In genomic region chr1:45827256-45827655, GRCh38 we compare ENCODE assay signal across 34 cellular contexts.
"Had no signal": no experiment of that assay in that cellular context is flagged by ENCODE, and none has a peak within 500 bp of the region (broad histone marks: within the 10 kb centered on the region; RNA-seq: fewer than 3 reads in every experiment).

No MANE protein-coding gene starts in this region.

- H3K4me2 ChIP-seq: hepatocyte had no signal

- ATAC-seq: activated CD4-positive, CD25-positive, alpha-beta regulatory T cell treated with anti-CD3 and anti-CD28 coated beads, Interleukin-2, amount 50 U/mL, for 24 hours; activated CD8-positive, alpha-beta memory T cell treated with anti-CD3 and anti-CD28 coated beads, Interleukin-2, amount 10 ng/mL, durations not matched to agents 7 days and 5 days; activated CD8-positive, alpha-beta T cell treated with anti-CD3 and anti-CD28 coated beads, Interleukin-2, amount 10 ng/mL, durations not matched to agents 7 days and 5 days; activated naive CD8-positive, alpha-beta T cell treated with anti-CD3 and anti-CD28 coated beads, Interleukin-2, amount 50 U/mL, for 24 hours; body of pancreas; effector memory CD8-positive, alpha-beta T cell; foreskin keratinocyte; gastrocnemius medialis; heart left ventricle had no signal

- H3K4me1 ChIP-seq: adrenal gland, esophagus squamous epithelium, foreskin keratinocyte, gastrocnemius medialis, heart left ventricle had no signal

- H3K27me3 ChIP-seq: adrenal gland, body of pancreas, esophagus squamous epithelium, foreskin keratinocyte, gastrocnemius medialis, heart left ventricle, hepatocyte had no signal

- H3K4me3 Mint-ChIP-seq: activated B cell treated with CpG ODN at 0.5 μM for 24 hours; activated CD4-positive, alpha-beta memory T cell treated with anti-CD3 and anti-CD28 coated beads for 36 hours; activated CD8-positive, alpha-beta memory T cell treated with anti-CD3 and anti-CD28 coated beads, Interleukin-2, amount 10 ng/mL, durations not matched to agents 7 days and 5 days; activated CD8-positive, alpha-beta T cell treated with anti-CD3 and anti-CD28 coated beads, Interleukin-2, amount 10 ng/mL, durations not matched to agents 7 days and 5 days; activated naive CD4-positive, alpha-beta T cell treated with anti-CD3 and anti-CD28 coated beads for 36 hours; activated naive CD4-positive, alpha-beta T cell treated with anti-CD3 and anti-CD28 coated beads, Interleukin-2, amount 50 U/mL, for 24 hours; activated naive CD8-positive, alpha-beta T cell treated with anti-CD3 and anti-CD28 coated beads for 36 hours; activated naive CD8-positive, alpha-beta T cell treated with anti-CD3 and anti-CD28 coated beads, Interleukin-2, amount 50 U/mL, for 24 hours; activated T-helper 1 cell treated with anti-CD3 and anti-CD28 coated beads, Interleukin-12 subunit alpha, Interleukin-12 subunit beta, Interleukin-2, Interleukin-4 antibody, amounts not matched to agents 30 ng/mL and 10 ng/mL and 1 ng/mL, durations not matched to agents 14 hours and 24 hours and 36 hours; effector memory CD8-positive, alpha-beta T cell had no signal

- H3K27ac ChIP-seq: adrenal gland, body of pancreas, epithelial cell of prostate, esophagus squamous epithelium, foreskin keratinocyte, gastrocnemius medialis, heart left ventricle, hepatocyte had no signal

- H3K27ac Mint-ChIP-seq: activated B cell treated with CpG ODN at 0.5 μM for 24 hours; activated CD4-positive, alpha-beta memory T cell treated with anti-CD3 and anti-CD28 coated beads for 36 hours; activated CD8-positive, alpha-beta memory T cell treated with anti-CD3 and anti-CD28 coated beads, Interleukin-2, amount 10 ng/mL, durations not matched to agents 7 days and 5 days; activated CD8-positive, alpha-beta T cell treated with anti-CD3 and anti-CD28 coated beads, Interleukin-2, amount 10 ng/mL, durations not matched to agents 7 days and 5 days; activated naive CD4-positive, alpha-beta T cell treated with anti-CD3 and anti-CD28 coated beads for 36 hours; activated naive CD4-positive, alpha-beta T cell treated with anti-CD3 and anti-CD28 coated beads, Interleukin-2, amount 50 U/mL, for 24 hours; activated naive CD8-positive, alpha-beta T cell treated with anti-CD3 and anti-CD28 coated beads for 36 hours; activated naive CD8-positive, alpha-beta T cell treated with anti-CD3 and anti-CD28 coated beads, Interleukin-2, amount 50 U/mL, for 24 hours; activated T-helper 1 cell treated with anti-CD3 and anti-CD28 coated beads, Interleukin-12 subunit alpha, Interleukin-12 subunit beta, Interleukin-2, Interleukin-4 antibody, amounts not matched to agents 30 ng/mL and 10 ng/mL and 1 ng/mL, durations not matched to agents 14 hours and 24 hours and 36 hours; activated T-helper 2 cell treated with anti-CD3 and anti-CD28 coated beads, Interferon-gamma antibody, Interleukin-2, Interleukin-4, amounts not matched to agents 10 μg/mL and 5 μg/mL and 100 μg/mL, durations not matched to agents 14 hours and 24 hours and 36 hours; effector memory CD8-positive, alpha-beta T cell had no signal

- H3K9me3 ChIP-seq: adrenal gland, body of pancreas, esophagus squamous epithelium, gastrocnemius medialis, heart left ventricle had no signal

- DNase-seq: activated B cell treated with CpG ODN at 0.5 μM for 24 hours; activated CD4-positive, alpha-beta memory T cell treated with anti-CD3 and anti-CD28 coated beads for 36 hours; activated CD4-positive, alpha-beta T cell treated with anti-CD3 and anti-CD28 coated beads for 48 hours; activated CD4-positive, alpha-beta T cell treated with anti-CD3 and anti-CD28 coated beads, Interleukin-2, amount 50 U/mL, for 1 hour; activated CD8-positive, alpha-beta memory T cell treated with anti-CD3 and anti-CD28 coated beads, Interleukin-2, amount 10 ng/mL, durations not matched to agents 7 days and 5 days; activated CD8-positive, alpha-beta memory T cell treated with anti-CD3 and anti-CD28 coated beads, Interleukin-2, amount 50 U/mL, for 4 hours; activated CD8-positive, alpha-beta T cell treated with anti-CD3 and anti-CD28 coated beads, Interleukin-2, amount 10 ng/mL, durations not matched to agents 7 days and 5 days; activated effector memory CD4-positive, alpha-beta T cell treated with anti-CD3 and anti-CD28 coated beads, Interleukin-2, amount 50 U/mL, for 16 hours; activated naive CD4-positive, alpha-beta T cell treated with anti-CD3 and anti-CD28 coated beads for 36 hours; activated naive CD8-positive, alpha-beta T cell treated with anti-CD3 and anti-CD28 coated beads for 36 hours; activated naive CD8-positive, alpha-beta T cell treated with anti-CD3 and anti-CD28 coated beads, Interleukin-2, amount 50 U/mL, for 24 hours; activated T-cell treated with anti-CD3 and anti-CD28 coated beads, Interleukin-2, amount 50 U/mL, for 1 hour; activated T-cell treated with anti-CD3 and anti-CD28 coated beads, Interleukin-2, amount 50 U/mL, for 48 hours; adrenal gland; amygdala; aorta; body of pancreas; caudate nucleus; cortex of kidney; dermis blood vessel endothelial cell; effector CD4-positive, alpha-beta T cell; effector memory CD8-positive, alpha-beta T cell; esophagus squamous epithelium; foreskin keratinocyte; gastrocnemius medialis; glutamatergic neuron; heart left ventricle; T-helper 2 cell had no signal

- H2AFZ ChIP-seq: hepatocyte had no signal

- H3K27me3 Mint-ChIP-seq: activated B cell treated with CpG ODN at 0.5 μM for 24 hours; activated CD4-positive, alpha-beta memory T cell treated with anti-CD3 and anti-CD28 coated beads for 36 hours; activated CD8-positive, alpha-beta memory T cell treated with anti-CD3 and anti-CD28 coated beads, Interleukin-2, amount 10 ng/mL, durations not matched to agents 7 days and 5 days; activated naive CD4-positive, alpha-beta T cell treated with anti-CD3 and anti-CD28 coated beads, Interleukin-2, amount 50 U/mL, for 24 hours; activated naive CD8-positive, alpha-beta T cell treated with anti-CD3 and anti-CD28 coated beads for 36 hours; activated naive CD8-positive, alpha-beta T cell treated with anti-CD3 and anti-CD28 coated beads, Interleukin-2, amount 50 U/mL, for 24 hours; effector memory CD8-positive, alpha-beta T cell had no signal

- H3K4me3 ChIP-seq: adrenal gland, body of pancreas, esophagus squamous epithelium, gastrocnemius medialis, heart left ventricle, hepatocyte had no signal

- H3K9me3 Mint-ChIP-seq: activated B cell treated with CpG ODN at 0.5 μM for 24 hours; activated CD4-positive, alpha-beta memory T cell treated with anti-CD3 and anti-CD28 coated beads for 36 hours; activated naive CD4-positive, alpha-beta T cell treated with anti-CD3 and anti-CD28 coated beads for 36 hours; activated naive CD4-positive, alpha-beta T cell treated with anti-CD3 and anti-CD28 coated beads, Interleukin-2, amount 50 U/mL, for 24 hours; activated naive CD8-positive, alpha-beta T cell treated with anti-CD3 and anti-CD28 coated beads for 36 hours; activated naive CD8-positive, alpha-beta T cell treated with anti-CD3 and anti-CD28 coated beads, Interleukin-2, amount 50 U/mL, for 24 hours; activated T-helper 1 cell treated with anti-CD3 and anti-CD28 coated beads, Interleukin-12 subunit alpha, Interleukin-12 subunit beta, Interleukin-2, Interleukin-4 antibody, amounts not matched to agents 30 ng/mL and 10 ng/mL and 1 ng/mL, durations not matched to agents 14 hours and 24 hours and 36 hours; activated T-helper 2 cell treated with anti-CD3 and anti-CD28 coated beads, Interferon-gamma antibody, Interleukin-2, Interleukin-4, amounts not matched to agents 10 μg/mL and 5 μg/mL and 100 μg/mL, durations not matched to agents 14 hours and 24 hours and 36 hours; effector memory CD8-positive, alpha-beta T cell had no signal

- H3K4me1 Mint-ChIP-seq: activated CD8-positive, alpha-beta memory T cell treated with anti-CD3 and anti-CD28 coated beads, Interleukin-2, amount 10 ng/mL, durations not matched to agents 7 days and 5 days; activated naive CD4-positive, alpha-beta T cell treated with anti-CD3 and anti-CD28 coated beads, Interleukin-2, amount 50 U/mL, for 24 hours had no signal
